Comparison of ENCODE assay signal across 12 cellular contexts in genomic region chr3:174376346-174376745, GRCh38.
"Had no signal": no experiment of that assay in that cellular context is flagged by ENCODE, and none has a peak within 500 bp of the region (broad histone marks: within the 10 kb centered on the region; RNA-seq: fewer than 3 reads in every experiment).

No MANE protein-coding gene starts in this region.

- H3K4me1 ChIP-seq: esophagus squamous epithelium, lower lobe of right lung, neural progenitor cell, parathyroid adenoma, thyroid gland, vagina had no signal

- DNase-seq: activated CD4-positive, alpha-beta T cell treated with anti-CD3 and anti-CD28 coated beads, Interleukin-2, amount 50 U/mL, for 1 hour; activated naive CD4-positive, alpha-beta T cell treated with anti-CD3 and anti-CD28 coated beads, Interleukin-2, amount 50 U/mL, for 16 hours; amniotic stem cell; esophagus squamous epithelium; hypothalamus; lower lobe of right lung; midbrain; retina; thyroid gland had no signal

- H3K4me3 ChIP-seq: esophagus squamous epithelium, lower lobe of right lung, neural progenitor cell, thyroid gland, vagina had no signal

- H3K27me3 ChIP-seq: esophagus squamous epithelium, neural progenitor cell, thyroid gland, vagina had no signal

- H3K27ac ChIP-seq: esophagus squamous epithelium, lower lobe of right lung, neural progenitor cell, parathyroid adenoma, thyroid gland, vagina had no signal

- H3K9me3 ChIP-seq: esophagus squamous epithelium, lower lobe of right lung, thyroid gland, vagina had no signal

- ATAC-seq: lower lobe of right lung had no signal

- H3K36me3 ChIP-seq: esophagus squamous epithelium, lower lobe of right lung, neural progenitor cell, thyroid gland, vagina had no signal
